ENCODE assay signal across 28 cellular contexts in the genomic region with DNA sequence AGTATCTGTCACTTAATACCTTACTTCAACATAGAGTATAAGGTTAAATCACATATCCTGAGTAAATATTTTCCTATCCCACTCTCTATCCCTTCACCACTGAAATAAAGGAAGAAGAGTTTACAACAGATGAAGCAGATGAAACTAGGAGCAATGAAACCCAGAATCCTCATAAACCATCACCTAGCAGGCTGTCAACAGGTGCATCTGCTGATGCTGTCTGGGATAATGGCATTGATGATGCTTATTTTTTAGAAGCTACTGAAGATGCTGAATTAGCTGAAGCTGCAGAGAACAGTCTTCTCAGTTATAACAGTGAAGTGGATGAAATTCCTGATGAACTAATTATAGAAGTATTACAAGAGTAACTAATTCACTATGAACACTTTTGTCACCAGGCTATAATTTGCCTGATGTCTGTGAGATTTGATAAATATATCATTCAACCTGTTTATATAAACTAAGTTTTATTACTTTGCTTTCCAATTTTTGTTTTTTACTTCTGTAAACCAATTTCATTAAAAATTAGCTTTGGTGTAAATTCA.
"Had no signal": no experiment of that assay in that cellular context is flagged by ENCODE, and none has a peak within 500 bp of the region (broad histone marks: within the 10 kb centered on the region; RNA-seq: fewer than 3 reads in every experiment).

No MANE protein-coding gene starts in this region.

- H3K27me3 ChIP-seq: adrenal gland, body of pancreas, breast epithelium, MG63 had no signal

- H3K4me1 ChIP-seq: body of pancreas, breast epithelium had no signal

- H3K4me3 Mint-ChIP-seq: activated CD4-positive, alpha-beta memory T cell treated with anti-CD3 and anti-CD28 coated beads, Interleukin-2, amount 10 ng/mL, durations not matched to agents 7 days and 5 days; activated CD4-positive, alpha-beta T cell treated with anti-CD3 and anti-CD28 coated beads for 36 hours; activated T-cell treated with anti-CD3 and anti-CD28 coated beads, Interleukin-2, amount 50 U/mL, for 72 hours; activated T-helper 17 cell treated with anti-CD3 and anti-CD28 coated beads, Interleukin-2, amount 50 U/mL, for 72 hours; T-helper 1 cell treated with Interleukin-12 subunit alpha and Interleukin-12 subunit beta and Interleukin-4 antibody, amounts not matched to agents 30 μg/mL and 1 μg/mL, for 36 hours; T-helper 2 cell treated with Interferon-gamma antibody and Interleukin-4, amounts not matched to agents 5 μg/mL and 100 μg/mL, for 36 hours had no signal

- H3K4me1 Mint-ChIP-seq: activated T-helper 17 cell treated with anti-CD3 and anti-CD28 coated beads, Interleukin-2, amount 50 U/mL, for 72 hours had no signal

- H3K9me3 ChIP-seq: adrenal gland, body of pancreas, breast epithelium, MG63 had no signal

- ATAC-seq: activated CD4-positive, alpha-beta T cell treated with anti-CD3 and anti-CD28 coated beads for 36 hours; activated CD4-positive, CD25-positive, alpha-beta regulatory T cell treated with anti-CD3 and anti-CD28 coated beads, Interleukin-2, amount 50 U/mL, for 24 hours; activated naive CD4-positive, alpha-beta T cell treated with anti-CD3 and anti-CD28 coated beads, Interleukin-2, amount 50 U/mL, for 72 hours; activated T-cell treated with anti-CD3 and anti-CD28 coated beads, Interleukin-2, amount 50 U/mL, for 72 hours; activated T-helper 17 cell treated with anti-CD3 and anti-CD28 coated beads, Interleukin-2, amount 50 U/mL, for 72 hours; body of pancreas; Panc1 had no signal

- H3K9me3 Mint-ChIP-seq: activated CD4-positive, alpha-beta memory T cell treated with anti-CD3 and anti-CD28 coated beads, Interleukin-2, amount 10 ng/mL, durations not matched to agents 7 days and 5 days; activated naive CD4-positive, alpha-beta T cell treated with anti-CD3 and anti-CD28 coated beads, Interleukin-2, amount 50 U/mL, for 72 hours; activated T-cell treated with anti-CD3 and anti-CD28 coated beads, Interleukin-2, amount 50 U/mL, for 72 hours; activated T-helper 17 cell treated with anti-CD3 and anti-CD28 coated beads, Interleukin-2, amount 50 U/mL, for 72 hours; T-helper 1 cell treated with Interleukin-12 subunit alpha and Interleukin-12 subunit beta and Interleukin-4 antibody, amounts not matched to agents 30 μg/mL and 1 μg/mL, for 36 hours; T-helper 2 cell treated with Interferon-gamma antibody and Interleukin-4, amounts not matched to agents 5 μg/mL and 100 μg/mL, for 36 hours had no signal

- H3K27ac ChIP-seq: adrenal gland, body of pancreas, breast epithelium had no signal

- FAIRE-seq: astrocyte, TTC549 had no signal

- H3K27me3 Mint-ChIP-seq: activated CD4-positive, alpha-beta memory T cell treated with anti-CD3 and anti-CD28 coated beads, Interleukin-2, amount 10 ng/mL, durations not matched to agents 7 days and 5 days; activated CD4-positive, alpha-beta T cell treated with anti-CD3 and anti-CD28 coated beads for 36 hours; activated T-helper 17 cell treated with anti-CD3 and anti-CD28 coated beads, Interleukin-2, amount 50 U/mL, for 72 hours had no signal

- H3K4me3 ChIP-seq: adrenal gland, body of pancreas, breast epithelium, MG63 had no signal

- H3K27ac Mint-ChIP-seq: activated CD4-positive, alpha-beta memory T cell treated with anti-CD3 and anti-CD28 coated beads, Interleukin-2, amount 10 ng/mL, durations not matched to agents 7 days and 5 days; activated CD4-positive, alpha-beta T cell treated with anti-CD3 and anti-CD28 coated beads for 36 hours; activated naive CD4-positive, alpha-beta T cell treated with anti-CD3 and anti-CD28 coated beads, Interleukin-2, amount 50 U/mL, for 72 hours; activated T-cell treated with anti-CD3 and anti-CD28 coated beads, Interleukin-2, amount 50 U/mL, for 72 hours; T-helper 1 cell treated with Interleukin-12 subunit alpha and Interleukin-12 subunit beta and Interleukin-4 antibody, amounts not matched to agents 30 μg/mL and 1 μg/mL, for 36 hours; T-helper 2 cell treated with Interferon-gamma antibody and Interleukin-4, amounts not matched to agents 5 μg/mL and 100 μg/mL, for 36 hours had no signal

- H3K36me3 ChIP-seq: breast epithelium had no signal

- DNase-seq: activated CD4-positive, alpha-beta memory T cell treated with anti-CD3 and anti-CD28 coated beads, Interleukin-2, amount 10 ng/mL, durations not matched to agents 7 days and 5 days; activated CD4-positive, alpha-beta T cell treated with anti-CD3 and anti-CD28 coated beads for 36 hours; activated effector memory CD4-positive, alpha-beta T cell treated with anti-CD3 and anti-CD28 coated beads, Interleukin-2, amount 50 U/mL, for 16 hours; activated naive CD4-positive, alpha-beta T cell; activated T-cell treated with anti-CD3 and anti-CD28 coated beads, Interleukin-2, amount 50 U/mL, for 1 hour; activated T-cell treated with anti-CD3 and anti-CD28 coated beads, Interleukin-2, amount 50 U/mL, for 72 hours; body of pancreas; cerebellar nuclear complex; MG63; NCI-H1048; NCI-H1105 treated with DMSO at 0.1 percent for 48 hours; NCI-H1436; NCI-H1694; NCI-H1930; NCI-H2081 treated with DMSO at 0.1 percent for 48 hours; NCI-H226; NCI-H446 treated with DMSO at 0.1 percent for 48 hours; NCI-H524 treated with DMSO at 0.1 percent for 48 hours had no signal
